25 cellular contexts compared by ENCODE assay signal in genomic region chr6:79782775-79783174, GRCh38.
DNase-seq lines count a peak whose midpoint lies in the region; ATAC-seq and TF ChIP-seq lines count a peak whose summit lies in the region.
"Had no signal": no experiment of that assay in that cellular context is flagged by ENCODE, and none has a peak within 500 bp of the region (broad histone marks: within the 10 kb centered on the region; RNA-seq: fewer than 3 reads in every experiment).

No MANE protein-coding gene starts in this region.

- no peaks in the 10 kb centered on the region for H3K36me3 ChIP-seq in gastrocnemius medialis
- H3K36me3 ChIP-seq: BLaER1 treated with 17β-estradiol and CSF1 and Interleukin-3, amounts not matched to agents 10 nM and 100 nM had no signal

- H3K27me3 ChIP-seq in gastrocnemius medialis: no peaks in the 10 kb centered on the region
- H3K27me3 ChIP-seq: BLaER1 treated with 17β-estradiol and CSF1 and Interleukin-3, amounts not matched to agents 10 nM and 100 nM had no signal

- H3K4me3 ChIP-seq in gastrocnemius medialis: no peak overlapping the region
- H3K4me3 ChIP-seq: BLaER1 treated with 17β-estradiol and CSF1 and Interleukin-3, amounts not matched to agents 10 nM and 100 nM; PC-9; SK-N-MC had no signal

- H3K4me1 ChIP-seq in gastrocnemius medialis: no peaks in the 10 kb centered on the region

- no peak for TF ChIP-seq POLR2A in gastrocnemius medialis (IDR thresholded peaks at IDR 0.05)

- intact Hi-C loops in gastrocnemius medialis (cut with DNase I; ENCODE audit: low total_unique reads): no loop called here

- no peaks in the 10 kb centered on the region for H3K9me3 ChIP-seq in gastrocnemius medialis

- in situ Hi-C loops in gastrocnemius medialis (cut with MboI; ENCODE audit: low sequenced_read_pairs in 4 of 4): no loop called here

- peaks cover 0 to 12% of the 10 kb centered on the region in 2 donors for H3K27me3 Mint-ChIP-seq in effector memory CD8-positive, alpha-beta T cell

- no peak overlapping the region for H3K27ac ChIP-seq in gastrocnemius medialis
- H3K27ac ChIP-seq: 22Rv1; BLaER1 treated with 17β-estradiol and CSF1 and Interleukin-3, amounts not matched to agents 10 nM and 100 nM; PC-9; RWPE1; SK-N-MC had no signal

- peak; percentile 24 to 73 for ATAC-seq in activated naive CD4-positive, alpha-beta T cell treated with anti-CD3 and anti-CD28 coated beads, Interleukin-2, amount 50 U/mL, for 72 hours
- ATAC-seq in effector memory CD8-positive, alpha-beta T cell (replicated peaks): peak; percentile 52
- no peak for ATAC-seq in gastrocnemius medialis
- ATAC-seq in GM18502 (IDR thresholded peaks at IDR 0.05; ENCODE audit: poor library complexity, unreplicated experiment): no peak
- no peak for ATAC-seq in esophagus mucosa
- ATAC-seq: CD8-positive, alpha-beta T cell had no signal

- no peaks in the 10 kb centered on the region for H3K9me3 Mint-ChIP-seq in activated naive CD4-positive, alpha-beta T cell treated with anti-CD3 and anti-CD28 coated beads, Interleukin-2, amount 50 U/mL, for 72 hours
- H3K9me3 Mint-ChIP-seq in effector memory CD8-positive, alpha-beta T cell: no peaks in the 10 kb centered on the region
- H3K9me3 Mint-ChIP-seq: CD8-positive, alpha-beta T cell had no signal

- no peak overlapping the region for H3K27ac Mint-ChIP-seq in activated naive CD4-positive, alpha-beta T cell treated with anti-CD3 and anti-CD28 coated beads, Interleukin-2, amount 50 U/mL, for 72 hours
- H3K27ac Mint-ChIP-seq in effector memory CD8-positive, alpha-beta T cell: no peak overlapping the region
- H3K27ac Mint-ChIP-seq: CD8-positive, alpha-beta T cell had no signal

- H3K4me3 Mint-ChIP-seq in effector memory CD8-positive, alpha-beta T cell: no peak overlapping the region
- H3K4me3 Mint-ChIP-seq: CD8-positive, alpha-beta T cell had no signal

- H3K4me1 Mint-ChIP-seq in effector memory CD8-positive, alpha-beta T cell (ENCODE audit: low read depth in 2 of 2): peaks cover 0 to 4% of the 10 kb centered on the region in 2 donors

- TF ChIP-seq CTCF in gastrocnemius medialis (IDR thresholded peaks at IDR 0.05 in 4 of 5, conservative IDR thresholded peaks at IDR 0.05 in 1 of 5): no peak

- no peaks in the 10 kb centered on the region for H3K36me3 Mint-ChIP-seq in activated naive CD4-positive, alpha-beta T cell treated with anti-CD3 and anti-CD28 coated beads, Interleukin-2, amount 50 U/mL, for 72 hours
- H3K36me3 Mint-ChIP-seq in effector memory CD8-positive, alpha-beta T cell (ENCODE audit: insufficient read depth): peaks cover 6% of the 10 kb centered on the region
- H3K36me3 Mint-ChIP-seq: CD8-positive, alpha-beta T cell had no signal

- DNase-seq in DMS 273 (lab: John Stamatoyannopoulos, UW; ENCODE audit: unreplicated experiment): peak; percentile 28
- DNase-seq in DMS 273 treated with DMSO at 0.1 percent for 48 hours (lab: John Stamatoyannopoulos, UW): no peak
- DNase-seq in activated naive CD4-positive, alpha-beta T cell treated with anti-CD3 and anti-CD28 coated beads, Interleukin-2, amount 50 U/mL, for 72 hours (ENCODE audit: low spot score in 2 of 2): no peak
- DNase-seq in activated naive CD4-positive, alpha-beta T cell treated with Interleukin-2 at 50 U/mL for 16 hours: no peak
- no peak for DNase-seq in effector memory CD8-positive, alpha-beta T cell
- no peak for DNase-seq in gastrocnemius medialis
- DNase-seq: Calu3; CD8-positive, alpha-beta T cell; DMS53; GDM1; Karpas-422; NCI-H1417; NCI-H187; NCI-H2107; NCI-H2227 treated with DMSO at 0.1 percent for 48 hours; NCI-H510A treated with DMSO at 0.1 percent for 48 hours; NCI-H748 treated with DMSO at 0.1 percent for 48 hours; PC-9; SHP77 treated with DMSO at 0.1 percent for 48 hours had no signal

Comparison
In these comparisons a context has a peak if more than half of its experiments do, and no peak if none do; other contexts are left out.
1. ATAC-seq: peak in activated naive CD4-positive, alpha-beta T cell treated with anti-CD3 and anti-CD28 coated beads, Interleukin-2, amount 50 U/mL, for 72 hours (2 of 2) and effector memory CD8-positive, alpha-beta T cell (single experiment); none in gastrocnemius medialis (0 of 2), GM18502 (single experiment) and esophagus mucosa (single experiment).